8 cellular contexts compared by ENCODE assay signal in the genomic region with DNA sequence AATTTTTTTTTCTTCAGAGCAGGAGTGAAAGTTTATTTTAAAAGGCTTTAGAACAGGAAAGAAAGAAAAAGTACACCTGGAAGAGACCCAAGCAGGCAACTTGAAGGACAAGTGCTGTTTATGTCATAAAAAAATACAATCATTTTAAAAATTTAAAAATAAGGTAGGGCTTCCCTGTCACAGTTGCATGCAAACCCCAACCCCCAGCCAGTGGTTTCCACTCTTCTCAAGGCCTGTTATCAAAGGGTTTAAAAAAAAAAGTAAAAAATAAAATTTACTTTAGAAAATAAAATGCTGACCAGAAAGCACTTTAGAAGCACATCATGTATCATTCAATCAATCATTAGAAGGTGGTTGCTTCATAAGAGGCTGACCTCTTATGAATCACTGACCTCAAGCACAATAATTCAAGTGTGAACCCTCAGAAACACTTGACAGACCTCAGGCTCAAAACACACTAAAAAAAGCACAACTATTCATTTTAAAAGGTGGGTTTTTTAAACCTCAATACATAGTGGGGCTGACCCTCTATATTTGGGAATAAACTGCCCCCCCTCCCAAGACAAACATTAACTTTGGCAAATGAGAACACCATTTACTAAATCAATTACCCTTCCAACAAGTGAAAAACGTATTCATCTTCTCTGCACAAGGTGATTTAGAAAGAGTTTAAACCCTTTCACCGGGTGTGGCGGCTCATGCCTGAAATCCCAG. TPM values are rescaled to one million over a fixed set of nuclear protein-coding genes. Genes with fewer than 3 reads are reported as not detected.
DNase-seq lines count a peak whose midpoint lies in the region; ATAC-seq and TF ChIP-seq lines count a peak whose summit lies in the region.

No MANE protein-coding gene starts in this region.

- H3K4me2 ChIP-seq in neural progenitor cell = no peak overlapping the region

- H3K9me3 Mint-ChIP-seq in activated naive CD8-positive, alpha-beta T cell treated with anti-CD3 and anti-CD28 coated beads for 36 hours = peaks cover 2% of the 10 kb centered on the region
- no peaks in the 10 kb centered on the region for H3K9me3 Mint-ChIP-seq in neural progenitor cell
- no peaks in the 10 kb centered on the region for H3K9me3 Mint-ChIP-seq in T-helper 2 cell treated with Interferon-gamma antibody and Interleukin-4, amounts not matched to agents 5 μg/mL and 100 μg/mL, for 36 hours

- peaks cover 8% of the 10 kb centered on the region for H3F3A ChIP-seq in neural progenitor cell (ENCODE audit: low read depth)

- H3K9ac ChIP-seq in neural progenitor cell = no peak overlapping the region

- H3K4me3 ChIP-seq in neural progenitor cell = no peak overlapping the region

- no peaks in the 10 kb centered on the region for H3K27me3 ChIP-seq in neural progenitor cell

- no peak overlapping the region for H2AFZ ChIP-seq in neural progenitor cell (replicated peaks)

- ATAC-seq in HG02642 (IDR thresholded peaks at IDR 0.05; ENCODE audit: poor library complexity, unreplicated experiment) (peak; percentile 39), GM21390 (IDR thresholded peaks at IDR 0.05; ENCODE audit: unreplicated experiment) (no peak)

- peaks cover 97% of the 10 kb centered on the region for H3K79me2 ChIP-seq in neural progenitor cell (ENCODE audit: low read depth)

- no peaks in the 10 kb centered on the region for H3K36me3 ChIP-seq in neural progenitor cell

- peaks cover 12% of the 10 kb centered on the region for H4K20me1 ChIP-seq in neural progenitor cell (ENCODE audit: low read depth)

- H3K4me3 Mint-ChIP-seq in activated naive CD8-positive, alpha-beta T cell treated with anti-CD3 and anti-CD28 coated beads for 36 hours = no peak overlapping the region
- H3K4me3 Mint-ChIP-seq in neural progenitor cell = no peak overlapping the region
- no peak overlapping the region for H3K4me3 Mint-ChIP-seq in T-helper 2 cell treated with Interferon-gamma antibody and Interleukin-4, amounts not matched to agents 5 μg/mL and 100 μg/mL, for 36 hours

- peak overlapping the region; percentile 67 for H3K27ac ChIP-seq in neural progenitor cell

- peak overlapping the region; percentile 25 for H3K27ac Mint-ChIP-seq in activated naive CD8-positive, alpha-beta T cell treated with anti-CD3 and anti-CD28 coated beads for 36 hours
- H3K27ac Mint-ChIP-seq in neural progenitor cell = no peak overlapping the region
- H3K27ac Mint-ChIP-seq in T-helper 2 cell treated with Interferon-gamma antibody and Interleukin-4, amounts not matched to agents 5 μg/mL and 100 μg/mL, for 36 hours = no peak overlapping the region

- no peak for TF ChIP-seq CTCF in neural progenitor cell (IDR thresholded peaks at IDR 0.05)

- H3K27me3 Mint-ChIP-seq in activated naive CD8-positive, alpha-beta T cell treated with anti-CD3 and anti-CD28 coated beads for 36 hours = no peaks in the 10 kb centered on the region
- H3K27me3 Mint-ChIP-seq in neural progenitor cell (ENCODE audit: insufficient read depth, low read depth) = no peaks in the 10 kb centered on the region
- no peaks in the 10 kb centered on the region for H3K27me3 Mint-ChIP-seq in T-helper 2 cell treated with Interferon-gamma antibody and Interleukin-4, amounts not matched to agents 5 μg/mL and 100 μg/mL, for 36 hours (ENCODE audit: low read depth)

- H3K4me1 Mint-ChIP-seq in activated naive CD8-positive, alpha-beta T cell treated with anti-CD3 and anti-CD28 coated beads for 36 hours = peaks cover 29% of the 10 kb centered on the region
- H3K4me1 Mint-ChIP-seq in neural progenitor cell = peaks cover 2% of the 10 kb centered on the region
- H3K4me1 Mint-ChIP-seq in T-helper 2 cell treated with Interferon-gamma antibody and Interleukin-4, amounts not matched to agents 5 μg/mL and 100 μg/mL, for 36 hours (ENCODE audit: low read depth) = peaks cover 2% of the 10 kb centered on the region

- H3K36me3 Mint-ChIP-seq in activated naive CD8-positive, alpha-beta T cell treated with anti-CD3 and anti-CD28 coated beads for 36 hours = peaks cover 10% of the 10 kb centered on the region
- H3K36me3 Mint-ChIP-seq in neural progenitor cell = peaks cover 4% of the 10 kb centered on the region
- H3K36me3 Mint-ChIP-seq in T-helper 2 cell treated with Interferon-gamma antibody and Interleukin-4, amounts not matched to agents 5 μg/mL and 100 μg/mL, for 36 hours (ENCODE audit: low read depth) = peaks cover 6% of the 10 kb centered on the region

- peak; percentile 62 for DNase-seq in DMS79 treated with DMSO at 0.1 percent for 48 hours (lab: John Stamatoyannopoulos, UW)
- no peak for DNase-seq in activated naive CD8-positive, alpha-beta T cell treated with anti-CD3 and anti-CD28 coated beads for 36 hours
- DNase-seq in neural progenitor cell (ENCODE audit: low spot score) = no peak
- no peak for DNase-seq in stimulated activated CD4-positive, alpha-beta T cell treated with anti-CD3 and anti-CD28 coated beads, Interleukin-2, amount 100 ng/mL, for 24 hours
- DNase-seq in T-helper 2 cell treated with Interferon-gamma antibody and Interleukin-4, amounts not matched to agents 5 μg/mL and 100 μg/mL, for 36 hours (ENCODE audit: low spot score) = no peak
- no peak for DNase-seq in anterior cingulate cortex (lab: John Stamatoyannopoulos, UW)

- no peaks in the 10 kb centered on the region for H3K4me1 ChIP-seq in neural progenitor cell

- no peaks in the 10 kb centered on the region for H3K9me3 ChIP-seq in neural progenitor cell (ENCODE audit: low read depth)

RNA-seq across cellular contexts. Expression of a gene that starts 15.6 kb away (rescaled TPM):
- 10 to 100 TPM; 45.7 to 46.1 TPM for total RNA-seq in activated naive CD8-positive, alpha-beta T cell treated with anti-CD3 and anti-CD28 coated beads for 36 hours
- total RNA-seq in neural progenitor cell (ENCODE audit: low replicate concordance) = 33.2 and 41.8 TPM in 2 replicates
